ENCODE assay signal across 8 cellular contexts in the genomic region with DNA sequence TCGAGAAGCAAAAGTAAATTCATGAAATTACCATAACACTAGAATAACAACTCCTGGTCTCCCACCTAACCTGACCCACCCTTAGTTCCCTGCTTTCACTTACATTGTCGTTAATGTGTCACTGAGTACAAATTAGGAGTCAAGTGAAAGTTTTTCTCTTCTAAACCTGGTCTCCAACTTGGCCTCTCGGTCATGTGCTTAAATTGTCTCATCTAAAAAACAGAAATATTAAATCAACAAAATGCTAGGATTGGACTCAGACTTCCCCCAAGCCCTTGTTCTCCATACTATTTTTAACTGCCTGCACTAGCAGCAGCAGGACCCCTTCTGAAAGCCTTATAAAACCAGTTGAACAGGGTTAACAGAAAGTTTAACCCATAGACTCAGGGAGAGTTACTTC. TPM values are rescaled to one million over a fixed set of nuclear protein-coding genes. Genes with fewer than 3 reads are reported as not detected.
DNase-seq lines count a peak whose midpoint lies in the region; ATAC-seq and TF ChIP-seq lines count a peak whose summit lies in the region.

No MANE protein-coding gene starts in this region.

- H3K27me3 ChIP-seq in OCI-LY1 (ENCODE audit: insufficient read depth, low read length) (no peaks in the 10 kb centered on the region), fibroblast of lung (ENCODE audit: control insufficient read depth, insufficient read depth, low read length) (no peaks in the 10 kb centered on the region), skeletal muscle tissue (ENCODE audit: control insufficient read depth in 3 of 3, insufficient read depth in 3 of 3, low read length in 3 of 3) (no peaks in the 10 kb centered on the region)

- H3K79me2 ChIP-seq in OCI-LY1 (ENCODE audit: insufficient read depth, low read length) (peaks cover 42% of the 10 kb centered on the region), fibroblast of lung (ENCODE audit: control insufficient read depth, insufficient read depth, low read length) (peaks cover 28% of the 10 kb centered on the region)

- H3K4me2 ChIP-seq in OCI-LY1 (ENCODE audit: low read length) (peak overlapping the region; percentile 96), fibroblast of lung (ENCODE audit: extremely low read depth, insufficient read depth, low read length) (peak overlapping the region; percentile 54)

- no peaks in the 10 kb centered on the region for H3K9me2 ChIP-seq in OCI-LY1 (ENCODE audit: low read depth, low read length)

- H3K4me1 ChIP-seq in OCI-LY1 (ENCODE audit: insufficient read depth, low read length, severe bottlenecking) = peaks cover 47% of the 10 kb centered on the region
- no peaks in the 10 kb centered on the region for H3K4me1 ChIP-seq in fibroblast of lung (ENCODE audit: control insufficient read depth, extremely low read depth, insufficient read depth, low read length)
- peaks cover 2 to 17% (median 5%) of the 10 kb centered on the region in 3 donors for H3K4me1 ChIP-seq in skeletal muscle tissue (ENCODE audit: control insufficient read depth in 3 of 3, insufficient read depth in 3 of 3, low read length in 3 of 3)

- peak; percentile 50 for DNase-seq in SIG-M5 treated with dmso at 0.1 percent for 504 hours (lab: John Stamatoyannopoulos, UW; ENCODE audit: unreplicated experiment)
- no peak for DNase-seq in SIG-M5 (lab: John Stamatoyannopoulos, UW)
- DNase-seq in fibroblast of lung (ENCODE audit: low read depth in 2 of 2) = peak in 1 of 2 donors; percentile 40
- no peak for DNase-seq in cortex of kidney (lab: John Stamatoyannopoulos, UW)

- no peak for ATAC-seq in HG02798 (IDR thresholded peaks at IDR 0.05; ENCODE audit: poor library complexity, unreplicated experiment)
- ATAC-seq in HG03159 (IDR thresholded peaks at IDR 0.05; ENCODE audit: unreplicated experiment) = no peak

- H3F3A ChIP-seq in OCI-LY1 (ENCODE audit: insufficient read depth, low read length) = no peaks in the 10 kb centered on the region; the same call in 1 of the 2 replicates

- no peak for TF ChIP-seq CTCF in OCI-LY1 (IDR thresholded peaks at IDR 0.05; ENCODE audit: low read length)
- TF ChIP-seq CTCF in fibroblast of lung (conservative IDR thresholded peaks at IDR 0.05 in 1 of 2, IDR thresholded peaks at IDR 0.05 in 1 of 2; ENCODE audit: low read depth in 1 of 2, low read length in 2 of 2) = no peak

- no peak overlapping the region for H2AFZ ChIP-seq in OCI-LY1 (ENCODE audit: low read length)
- peak overlapping the region; percentile 77 for H2AFZ ChIP-seq in fibroblast of lung (ENCODE audit: low read length)

- H3K9me3 ChIP-seq in OCI-LY1 (ENCODE audit: low read length) = no peaks in the 10 kb centered on the region
- no peaks in the 10 kb centered on the region for H3K9me3 ChIP-seq in fibroblast of lung (ENCODE audit: control insufficient read depth, insufficient read depth, low read depth, low read length)
- H3K9me3 ChIP-seq in skeletal muscle tissue (ENCODE audit: control insufficient read depth in 3 of 3, low read length in 3 of 3) = no peaks in the 10 kb centered on the region

- H3K9ac ChIP-seq in OCI-LY1 (ENCODE audit: low read length) (peak overlapping the region; percentile 96), fibroblast of lung (ENCODE audit: insufficient read depth, low read length) (no peak overlapping the region), skeletal muscle tissue (ENCODE audit: low read depth in 1 of 3, low read length in 3 of 3) (peak overlapping the region in 1 of 3 donors; percentile 38)

- H4K20me1 ChIP-seq in OCI-LY1 (ENCODE audit: insufficient read depth, low read length) = no peaks in the 10 kb centered on the region
- H4K20me1 ChIP-seq in fibroblast of lung (ENCODE audit: control insufficient read depth, extremely low read depth, insufficient read depth, low read length) = no peaks in the 10 kb centered on the region

- H3K4me3 ChIP-seq in OCI-LY1 (ENCODE audit: low read depth, low read length, poor library complexity, severe bottlenecking) = peak overlapping the region; percentile 94
- H3K4me3 ChIP-seq in fibroblast of lung (replicated peaks in 1 of 4; ENCODE audit: control extremely low read depth in 1 of 4, insufficient read depth in 1 of 4, low read depth in 3 of 4, low read length in 4 of 4) = peak overlapping the region in 2 of 4 experiments; percentile 1 to 87
- H3K4me3 ChIP-seq in skeletal muscle tissue (ENCODE audit: low read length in 3 of 3) = no peak overlapping the region

- peaks cover 39% of the 10 kb centered on the region for H3K36me3 ChIP-seq in OCI-LY1 (ENCODE audit: insufficient read depth, low read length)
- H3K36me3 ChIP-seq in fibroblast of lung (ENCODE audit: control insufficient read depth, insufficient read depth, low read length) = no peaks in the 10 kb centered on the region
- peaks cover 3 to 8% (median 5%) of the 10 kb centered on the region in 3 donors for H3K36me3 ChIP-seq in skeletal muscle tissue (ENCODE audit: control insufficient read depth in 3 of 3, insufficient read depth in 3 of 3, low read length in 3 of 3)

- H3K27ac ChIP-seq in OCI-LY1 (ENCODE audit: low read depth, low read length, poor library complexity, severe bottlenecking) (peak overlapping the region; percentile 92), fibroblast of lung (ENCODE audit: insufficient read depth, low read length) (no peak overlapping the region), skeletal muscle tissue (ENCODE audit: low read depth, low read length) (peak overlapping the region; percentile 88)

RNA-seq across cellular contexts. Expression of gene BTG1, which starts 1.8 kb away (rescaled TPM):
- total RNA-seq in fibroblast of lung = 13.4 and 18.2 TPM in 2 replicates
- polyA plus RNA-seq in fibroblast of lung = 23.1 and 32.2 TPM in 2 replicates
- 30.1 and 33.3 TPM in 2 replicates for polyA plus RNA-seq in fibroblast of lung (2012)
- polyA minus RNA-seq in fibroblast of lung (ENCODE audit: low replicate concordance) = 91.7 and 126 TPM in 2 replicates
- 26.1 TPM for total RNA-seq in skeletal muscle tissue
